Comparison of ENCODE assay signal across 15 cellular contexts in genomic region chr12:5723711-5724252, GRCh38.
A peak's percentile ranks its signal among the peaks of the same experiment; 100 is the strongest.
DNase-seq lines count a peak whose midpoint lies in the region.
"Had no signal": no experiment of that assay in that cellular context is flagged by ENCODE, and none has a peak within 500 bp of the region (broad histone marks: within the 10 kb centered on the region; RNA-seq: fewer than 3 reads in every experiment).

No MANE protein-coding gene starts in this region.

- H3K18ac ChIP-seq in neuronal stem cell (ENCODE audit: low read length): no peak overlapping the region

- no peaks in the 10 kb centered on the region for H3K4me1 Mint-ChIP-seq in CD8-positive, alpha-beta memory T cell
- H3K4me1 Mint-ChIP-seq: B cell had no signal

- H3K36me3 Mint-ChIP-seq in CD8-positive, alpha-beta memory T cell: no peaks in the 10 kb centered on the region
- H3K36me3 Mint-ChIP-seq: CD4-positive, CD25-positive, alpha-beta regulatory T cell had no signal

- H2AK5ac ChIP-seq in neuronal stem cell (ENCODE audit: low read depth, low read length): no peak overlapping the region

- no peak overlapping the region for H3K27ac Mint-ChIP-seq in CD8-positive, alpha-beta memory T cell
- H3K27ac Mint-ChIP-seq: B cell; CD4-positive, CD25-positive, alpha-beta regulatory T cell had no signal

- H3K27ac ChIP-seq in neuronal stem cell (replicated peaks; ENCODE audit: low read length): no peak overlapping the region
- no peak overlapping the region for H3K27ac ChIP-seq in CD8-positive, alpha-beta memory T cell (ENCODE audit: low read depth, low read length)
- H3K27ac ChIP-seq: BLaER1 treated with 17β-estradiol and CSF1 and Interleukin-3, amounts not matched to agents 10 nM and 100 nM; HL-60 had no signal

- H2BK5ac ChIP-seq in neuronal stem cell (ENCODE audit: low read length): no peak overlapping the region

- no peaks in the 10 kb centered on the region for H3K79me1 ChIP-seq in neuronal stem cell (ENCODE audit: low read depth, low read length)

- H4K91ac ChIP-seq in neuronal stem cell (ENCODE audit: low read depth, low read length, poor library complexity): no peak overlapping the region

- peak overlapping the region; percentile 59 for H2BK12ac ChIP-seq in neuronal stem cell (ENCODE audit: low read length)

- no peak overlapping the region for H3K4me3 Mint-ChIP-seq in CD8-positive, alpha-beta memory T cell
- H3K4me3 Mint-ChIP-seq: B cell had no signal

- H3K4me3 ChIP-seq in neuronal stem cell (ENCODE audit: low read length in 2 of 2): no peak overlapping the region
- no peak overlapping the region for H3K4me3 ChIP-seq in CD8-positive, alpha-beta memory T cell (ENCODE audit: low read length)
- H3K4me3 ChIP-seq: BLaER1 treated with 17β-estradiol and CSF1 and Interleukin-3, amounts not matched to agents 10 nM and 100 nM had no signal

- no peak overlapping the region for H3K4me2 ChIP-seq in neuronal stem cell (ENCODE audit: insufficient read depth, low read length, poor library complexity, severe bottlenecking)
- H3K4me2 ChIP-seq: BLaER1 treated with 17β-estradiol and CSF1 and Interleukin-3, amounts not matched to agents 10 nM and 100 nM had no signal

- no peak overlapping the region for H2BK15ac ChIP-seq in neuronal stem cell (ENCODE audit: low read length)

- POLR2A ChIA-PET in CD8-positive, alpha-beta memory T cell (lab: Charles Lee): no interaction called here

- H3K9ac ChIP-seq in neuronal stem cell (ENCODE audit: low read depth, low read length, poor library complexity): no peak overlapping the region
- H3K9ac ChIP-seq: BLaER1 treated with 17β-estradiol and CSF1 and Interleukin-3, amounts not matched to agents 10 nM and 100 nM had no signal

- H3K36me3 ChIP-seq in neuronal stem cell (replicated peaks in 1 of 2; ENCODE audit: control insufficient read depth in 2 of 2, insufficient read depth in 2 of 2, low read length in 2 of 2): no peaks in the 10 kb centered on the region
- H3K36me3 ChIP-seq in CD8-positive, alpha-beta memory T cell (ENCODE audit: insufficient read depth, low read length): no peaks in the 10 kb centered on the region
- H3K36me3 ChIP-seq: BLaER1 treated with 17β-estradiol and CSF1 and Interleukin-3, amounts not matched to agents 10 nM and 100 nM had no signal

- CTCF ChIA-PET in CD8-positive, alpha-beta memory T cell (lab: Charles Lee): no interaction called here

- DNase-seq in OCI-M1 (lab: John Stamatoyannopoulos, UW) (peak; percentile 45), ecto neural progenitor cell (ENCODE audit: low spot score) (peak; percentile 42), neuronal stem cell (ENCODE audit: low spot score) (no peak), DMS53 treated with DMSO at 0.1 percent for 48 hours (lab: John Stamatoyannopoulos, UW; ENCODE audit: unreplicated experiment) (no peak), HCEC 1CT (no peak)
- DNase-seq in CD8-positive, alpha-beta memory T cell: no peak
- DNase-seq: Caco-2; CD4-positive, CD25-positive, alpha-beta regulatory T cell; DMS79; GDM1; GOT3; H7 had no signal

- whole genome bisulfite sequencing in neuronal stem cell (ENCODE audit: extremely low coverage in 2 of 2, insufficient read length in 2 of 2, insufficient replicate concordance in 1 of 2), 2 donors: no CpG with 5 or more reads among the region's 4 CpGs

- no peaks in the 10 kb centered on the region for H3K9me3 ChIP-seq in neuronal stem cell (replicated peaks in 1 of 2; ENCODE audit: control insufficient read depth in 2 of 2, insufficient read depth in 1 of 2, low read depth in 1 of 2, low read length in 2 of 2)
- no peaks in the 10 kb centered on the region for H3K9me3 ChIP-seq in CD8-positive, alpha-beta memory T cell (ENCODE audit: low read length)
- H3K9me3 ChIP-seq: BLaER1 treated with 17β-estradiol and CSF1 and Interleukin-3, amounts not matched to agents 10 nM and 100 nM; Caco-2 had no signal

- H3K14ac ChIP-seq in neuronal stem cell (ENCODE audit: low read length): no peak overlapping the region

- peaks cover 3 to 37% of the 10 kb centered on the region in 2 donors for H3K27me3 Mint-ChIP-seq in CD8-positive, alpha-beta memory T cell

- H3K23ac ChIP-seq in neuronal stem cell (ENCODE audit: low read depth, low read length, poor library complexity): no peak overlapping the region

- peaks cover 9 to 22% of the 10 kb centered on the region in 2 donors for H3K4me1 ChIP-seq in neuronal stem cell (ENCODE audit: control insufficient read depth in 2 of 2, insufficient read depth in 1 of 2, low read depth in 1 of 2, low read length in 2 of 2)
- H3K4me1 ChIP-seq in CD8-positive, alpha-beta memory T cell (ENCODE audit: insufficient read depth, low read length): no peaks in the 10 kb centered on the region
- H3K4me1 ChIP-seq: BLaER1 treated with 17β-estradiol and CSF1 and Interleukin-3, amounts not matched to agents 10 nM and 100 nM; Caco-2 had no signal

- H2AFZ ChIP-seq in neuronal stem cell (ENCODE audit: low read length): no peak overlapping the region

- no peak overlapping the region for H3K4ac ChIP-seq in neuronal stem cell (ENCODE audit: low read length)

- H3K9me3 Mint-ChIP-seq in CD8-positive, alpha-beta memory T cell: no peaks in the 10 kb centered on the region

- H3K27me3 ChIP-seq in neuronal stem cell (ENCODE audit: control insufficient read depth in 3 of 3, insufficient read depth in 3 of 3, low read depth in 1 of 3, low read length in 3 of 3): no peaks in the 10 kb centered on the region
- no peaks in the 10 kb centered on the region for H3K27me3 ChIP-seq in CD8-positive, alpha-beta memory T cell (ENCODE audit: insufficient read depth, low read length, poor library complexity, severe bottlenecking)
- H3K27me3 ChIP-seq: BLaER1 treated with 17β-estradiol and CSF1 and Interleukin-3, amounts not matched to agents 10 nM and 100 nM had no signal

- H2BK120ac ChIP-seq in neuronal stem cell (ENCODE audit: low read depth, low read length): no peak overlapping the region

- no peak overlapping the region for H4K8ac ChIP-seq in neuronal stem cell (ENCODE audit: low read depth, low read length)

Comparison
In these comparisons a context has a peak if more than half of its experiments do, and no peak if none do; other contexts are left out.
1. DNase-seq: peak in OCI-M1 (single experiment) and ecto neural progenitor cell (single experiment); none in neuronal stem cell (single experiment), DMS53 treated with DMSO at 0.1 percent for 48 hours (single experiment), CD8-positive, alpha-beta memory T cell (0 of 5) and HCEC 1CT (single experiment).